In the genomic region with DNA sequence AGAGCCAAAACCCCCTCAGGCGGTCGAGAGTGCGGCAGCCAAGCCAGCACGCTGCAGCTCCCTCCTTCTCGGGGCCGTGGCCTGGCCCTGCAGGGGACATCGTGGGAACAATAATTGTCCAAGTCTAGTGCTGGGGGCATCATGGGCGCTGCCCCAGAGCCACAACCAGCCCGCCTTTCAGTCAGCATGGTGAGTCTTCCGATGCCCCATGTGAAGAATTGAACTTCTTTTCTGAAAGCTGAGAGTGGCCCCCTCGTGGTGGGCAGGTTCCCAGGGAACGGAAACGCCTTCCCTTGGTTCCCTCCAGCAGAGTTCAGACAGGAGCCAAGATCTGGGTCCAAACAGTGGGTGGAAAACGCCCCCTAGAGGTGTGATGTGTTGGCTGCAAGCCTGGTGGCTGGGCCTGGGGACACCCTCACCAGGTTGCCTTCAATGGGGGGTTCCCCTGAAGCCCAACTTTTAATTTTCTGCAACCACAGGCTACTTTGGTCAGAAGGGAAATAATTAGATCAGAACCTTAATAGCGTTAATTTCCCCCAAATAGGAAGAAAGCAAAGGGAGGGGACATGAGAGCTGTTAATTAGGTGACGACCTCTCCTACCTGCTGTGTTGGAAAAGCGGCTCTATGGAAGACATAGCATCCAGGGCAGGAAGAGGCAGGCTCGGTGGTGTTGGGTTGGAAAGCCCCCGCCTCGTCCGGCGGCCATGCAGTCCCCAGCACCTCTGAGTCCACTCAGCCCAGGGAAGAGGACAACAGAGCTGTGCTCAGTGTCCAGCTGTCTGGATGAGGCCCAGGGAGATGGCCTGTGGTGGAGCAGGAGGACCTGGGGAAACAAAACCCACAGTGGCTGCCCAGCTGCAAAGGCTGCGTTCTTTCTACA, we compare ENCODE assay signal across 1 cellular context.
TF ChIP-seq lines count a peak whose summit lies in the region.

No MANE protein-coding gene starts in this region.

TF ChIP-seq in HepG2, 621 proteins besides CTCF, POLR2A, EP300 and RAD21 (continued from another document and continues in another):
- TF ChIP-seq NR2F2 (IDR thresholded peaks at IDR 0.05; ENCODE audit: borderline replicate concordance, low read depth) (peak; percentile 30; the same call in 1 of the 2 replicates), ZNF547 (CRISPR knock-in tag; IDR thresholded peaks at IDR 0.05) (peak; percentile 81), GATAD1 (CRISPR knock-in tag; IDR thresholded peaks at IDR 0.05) (peak; percentile 78), KDM6A (CRISPR knock-in tag; IDR thresholded peaks at IDR 0.05; ENCODE audit: low read depth) (no peak), ZNF282 (IDR thresholded peaks at IDR 0.05; ENCODE audit: partially characterized antibody) (no peak), DR1 (CRISPR knock-in tag; IDR thresholded peaks at IDR 0.05) (no peak; the same call in 1 of the 2 replicates), NFE2L2 (IDR thresholded peaks at IDR 0.05; ENCODE audit: low read length) (no peak), ZBTB42 (CRISPR knock-in tag; IDR thresholded peaks at IDR 0.05) (no peak), FOXA1 (IDR thresholded peaks at IDR 0.05) (no peak), FOXA1 (CRISPR knock-in tag; IDR thresholded peaks at IDR 0.05) (no peak), ATF7 (IDR thresholded peaks at IDR 0.05) (no peak), ATF7 (CRISPR knock-in tag; IDR thresholded peaks at IDR 0.05) (no peak), ZNF234 (CRISPR knock-in tag; conservative IDR thresholded peaks at IDR 0.05) (no peak), ZNF660 (CRISPR knock-in tag; IDR thresholded peaks at IDR 0.05; ENCODE audit: borderline replicate concordance, low read depth) (no peak), PRPF4 (IDR thresholded peaks at IDR 0.05; ENCODE audit: low read depth, low read length, poor library complexity, severe bottlenecking) (no peak), ZNF775 (CRISPR knock-in tag; IDR thresholded peaks at IDR 0.05; ENCODE audit: borderline replicate concordance) (no peak), SIX1 (CRISPR knock-in tag; IDR thresholded peaks at IDR 0.05; ENCODE audit: borderline replicate concordance) (peak; percentile 75; the same call in 1 of the 2 replicates), JDP2 (CRISPR knock-in tag; IDR thresholded peaks at IDR 0.05; ENCODE audit: borderline replicate concordance) (no peak), ZNF850 (CRISPR knock-in tag; conservative IDR thresholded peaks at IDR 0.05) (no peak), ZNF83 (CRISPR knock-in tag; IDR thresholded peaks at IDR 0.05; ENCODE audit: borderline replicate concordance) (peak; percentile 68; the same call in 1 of the 2 replicates), SP140L (CRISPR knock-in tag; IDR thresholded peaks at IDR 0.05; ENCODE audit: borderline replicate concordance) (0 out of 2 replicates have a peak, but pooled peaks have one; percentile 47), ZNF253 (CRISPR knock-in tag; IDR thresholded peaks at IDR 0.05; ENCODE audit: borderline replicate concordance) (no peak), ZMYM2 (CRISPR knock-in tag; IDR thresholded peaks at IDR 0.05) (no peak), ZNF124 (CRISPR knock-in tag; IDR thresholded peaks at IDR 0.05) (peak; percentile 90; the same call in 1 of the 2 replicates), CREM (IDR thresholded peaks at IDR 0.05) (no peak), CREM (CRISPR knock-in tag; IDR thresholded peaks at IDR 0.05) (no peak), RXRA (CRISPR knock-in tag; IDR thresholded peaks at IDR 0.05) (peak; percentile 70), ZFY (CRISPR knock-in tag; IDR thresholded peaks at IDR 0.05) (peak; percentile 60), ZNF232 (CRISPR knock-in tag; IDR thresholded peaks at IDR 0.05; ENCODE audit: borderline replicate concordance) (peak; percentile 57; the same call in 1 of the 2 replicates), ZFAT (CRISPR knock-in tag; conservative IDR thresholded peaks at IDR 0.05) (no peak), TAF15 (IDR thresholded peaks at IDR 0.05; ENCODE audit: low read depth, low read length, poor library complexity, severe bottlenecking) (no peak), SOX13 (IDR thresholded peaks at IDR 0.05) (peak; percentile 16; the same call in 1 of the 2 replicates), SOX13 (CRISPR knock-in tag; conservative IDR thresholded peaks at IDR 0.05 in 1 of 2, IDR thresholded peaks at IDR 0.05 in 1 of 2) (peak in 1 of 2 experiments; percentile 52; a peak in 1 of 4 replicates), XBP1 (CRISPR knock-in tag; IDR thresholded peaks at IDR 0.05) (no peak), MED8 (CRISPR knock-in tag; IDR thresholded peaks at IDR 0.05; ENCODE audit: insufficient replicate concordance) (no peak), ZNF556 (CRISPR knock-in tag; IDR thresholded peaks at IDR 0.05; ENCODE audit: borderline replicate concordance) (no peak; the same call in 1 of the 2 replicates), SMARCE1 (IDR thresholded peaks at IDR 0.05; ENCODE audit: borderline replicate concordance) (no peak), ZNF552 (CRISPR knock-in tag; IDR thresholded peaks at IDR 0.05; ENCODE audit: borderline replicate concordance) (peak; percentile 76), ZNF878 (CRISPR knock-in tag; IDR thresholded peaks at IDR 0.05) (no peak), ZBTB21 (CRISPR knock-in tag; IDR thresholded peaks at IDR 0.05) (0 out of 2 replicates have a peak, but pooled peaks have one; percentile 15), MZF1 (CRISPR knock-in tag; IDR thresholded peaks at IDR 0.05; ENCODE audit: borderline replicate concordance) (0 out of 2 replicates have a peak, but pooled peaks have one; percentile 62)
- TF ChIP-seq, protein P1, sequence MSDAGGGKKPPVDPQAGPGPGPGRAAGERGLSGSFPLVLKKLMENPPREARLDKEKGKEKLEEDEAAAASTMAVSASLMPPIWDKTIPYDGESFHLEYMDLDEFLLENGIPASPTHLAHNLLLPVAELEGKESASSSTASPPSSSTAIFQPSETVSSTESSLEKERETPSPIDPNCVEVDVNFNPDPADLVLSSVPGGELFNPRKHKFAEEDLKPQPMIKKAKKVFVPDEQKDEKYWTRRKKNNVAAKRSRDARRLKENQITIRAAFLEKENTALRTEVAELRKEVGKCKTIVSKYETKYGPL (CRISPR knock-in tag; IDR thresholded peaks at IDR 0.05): no peak
- TF ChIP-seq, protein P2, sequence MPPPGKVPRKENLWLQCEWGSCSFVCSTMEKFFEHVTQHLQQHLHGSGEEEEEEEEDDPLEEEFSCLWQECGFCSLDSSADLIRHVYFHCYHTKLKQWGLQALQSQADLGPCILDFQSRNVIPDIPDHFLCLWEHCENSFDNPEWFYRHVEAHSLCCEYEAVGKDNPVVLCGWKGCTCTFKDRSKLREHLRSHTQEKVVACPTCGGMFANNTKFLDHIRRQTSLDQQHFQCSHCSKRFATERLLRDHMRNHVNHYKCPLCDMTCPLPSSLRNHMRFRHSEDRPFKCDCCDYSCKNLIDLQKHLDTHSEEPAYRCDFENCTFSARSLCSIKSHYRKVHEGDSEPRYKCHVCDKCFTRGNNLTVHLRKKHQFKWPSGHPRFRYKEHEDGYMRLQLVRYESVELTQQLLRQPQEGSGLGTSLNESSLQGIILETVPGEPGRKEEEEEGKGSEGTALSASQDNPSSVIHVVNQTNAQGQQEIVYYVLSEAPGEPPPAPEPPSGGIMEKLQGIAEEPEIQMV (CRISPR knock-in tag; IDR thresholded peaks at IDR 0.05; ENCODE audit: low read depth): 0 out of 2 replicates have a peak, but pooled peaks have one; percentile 22
- TF ChIP-seq, protein P3, sequence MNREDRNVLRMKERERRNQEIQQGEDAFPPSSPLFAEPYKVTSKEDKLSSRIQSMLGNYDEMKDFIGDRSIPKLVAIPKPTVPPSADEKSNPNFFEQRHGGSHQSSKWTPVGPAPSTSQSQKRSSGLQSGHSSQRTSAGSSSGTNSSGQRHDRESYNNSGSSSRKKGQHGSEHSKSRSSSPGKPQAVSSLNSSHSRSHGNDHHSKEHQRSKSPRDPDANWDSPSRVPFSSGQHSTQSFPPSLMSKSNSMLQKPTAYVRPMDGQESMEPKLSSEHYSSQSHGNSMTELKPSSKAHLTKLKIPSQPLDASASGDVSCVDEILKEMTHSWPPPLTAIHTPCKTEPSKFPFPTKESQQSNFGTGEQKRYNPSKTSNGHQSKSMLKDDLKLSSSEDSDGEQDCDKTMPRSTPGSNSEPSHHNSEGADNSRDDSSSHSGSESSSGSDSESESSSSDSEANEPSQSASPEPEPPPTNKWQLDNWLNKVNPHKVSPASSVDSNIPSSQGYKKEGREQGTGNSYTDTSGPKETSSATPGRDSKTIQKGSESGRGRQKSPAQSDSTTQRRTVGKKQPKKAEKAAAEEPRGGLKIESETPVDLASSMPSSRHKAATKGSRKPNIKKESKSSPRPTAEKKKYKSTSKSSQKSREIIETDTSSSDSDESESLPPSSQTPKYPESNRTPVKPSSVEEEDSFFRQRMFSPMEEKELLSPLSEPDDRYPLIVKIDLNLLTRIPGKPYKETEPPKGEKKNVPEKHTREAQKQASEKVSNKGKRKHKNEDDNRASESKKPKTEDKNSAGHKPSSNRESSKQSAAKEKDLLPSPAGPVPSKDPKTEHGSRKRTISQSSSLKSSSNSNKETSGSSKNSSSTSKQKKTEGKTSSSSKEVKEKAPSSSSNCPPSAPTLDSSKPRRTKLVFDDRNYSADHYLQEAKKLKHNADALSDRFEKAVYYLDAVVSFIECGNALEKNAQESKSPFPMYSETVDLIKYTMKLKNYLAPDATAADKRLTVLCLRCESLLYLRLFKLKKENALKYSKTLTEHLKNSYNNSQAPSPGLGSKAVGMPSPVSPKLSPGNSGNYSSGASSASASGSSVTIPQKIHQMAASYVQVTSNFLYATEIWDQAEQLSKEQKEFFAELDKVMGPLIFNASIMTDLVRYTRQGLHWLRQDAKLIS (CRISPR knock-in tag; IDR thresholded peaks at IDR 0.05): no peak
- TF ChIP-seq, protein P4, sequence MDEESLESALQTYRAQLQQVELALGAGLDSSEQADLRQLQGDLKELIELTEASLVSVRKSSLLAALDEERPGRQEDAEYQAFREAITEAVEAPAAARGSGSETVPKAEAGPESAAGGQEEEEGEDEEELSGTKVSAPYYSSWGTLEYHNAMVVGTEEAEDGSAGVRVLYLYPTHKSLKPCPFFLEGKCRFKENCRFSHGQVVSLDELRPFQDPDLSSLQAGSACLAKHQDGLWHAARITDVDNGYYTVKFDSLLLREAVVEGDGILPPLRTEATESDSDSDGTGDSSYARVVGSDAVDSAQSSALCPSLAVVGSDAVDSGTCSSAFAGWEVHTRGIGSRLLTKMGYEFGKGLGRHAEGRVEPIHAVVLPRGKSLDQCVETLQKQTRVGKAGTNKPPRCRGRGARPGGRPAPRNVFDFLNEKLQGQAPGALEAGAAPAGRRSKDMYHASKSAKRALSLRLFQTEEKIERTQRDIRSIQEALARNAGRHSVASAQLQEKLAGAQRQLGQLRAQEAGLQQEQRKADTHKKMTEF (CRISPR knock-in tag; IDR thresholded peaks at IDR 0.05): 0 out of 2 replicates have a peak, but pooled peaks have one; percentile 59
- TF ChIP-seq, protein P5, sequence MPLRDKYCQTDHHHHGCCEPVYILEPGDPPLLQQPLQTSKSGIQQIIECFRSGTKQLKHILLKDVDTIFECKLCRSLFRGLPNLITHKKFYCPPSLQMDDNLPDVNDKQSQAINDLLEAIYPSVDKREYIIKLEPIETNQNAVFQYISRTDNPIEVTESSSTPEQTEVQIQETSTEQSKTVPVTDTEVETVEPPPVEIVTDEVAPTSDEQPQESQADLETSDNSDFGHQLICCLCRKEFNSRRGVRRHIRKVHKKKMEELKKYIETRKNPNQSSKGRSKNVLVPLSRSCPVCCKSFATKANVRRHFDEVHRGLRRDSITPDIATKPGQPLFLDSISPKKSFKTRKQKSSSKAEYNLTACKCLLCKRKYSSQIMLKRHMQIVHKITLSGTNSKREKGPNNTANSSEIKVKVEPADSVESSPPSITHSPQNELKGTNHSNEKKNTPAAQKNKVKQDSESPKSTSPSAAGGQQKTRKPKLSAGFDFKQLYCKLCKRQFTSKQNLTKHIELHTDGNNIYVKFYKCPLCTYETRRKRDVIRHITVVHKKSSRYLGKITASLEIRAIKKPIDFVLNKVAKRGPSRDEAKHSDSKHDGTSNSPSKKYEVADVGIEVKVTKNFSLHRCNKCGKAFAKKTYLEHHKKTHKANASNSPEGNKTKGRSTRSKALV (CRISPR knock-in tag; IDR thresholded peaks at IDR 0.05): peak; percentile 90
- TF ChIP-seq, protein P6, sequence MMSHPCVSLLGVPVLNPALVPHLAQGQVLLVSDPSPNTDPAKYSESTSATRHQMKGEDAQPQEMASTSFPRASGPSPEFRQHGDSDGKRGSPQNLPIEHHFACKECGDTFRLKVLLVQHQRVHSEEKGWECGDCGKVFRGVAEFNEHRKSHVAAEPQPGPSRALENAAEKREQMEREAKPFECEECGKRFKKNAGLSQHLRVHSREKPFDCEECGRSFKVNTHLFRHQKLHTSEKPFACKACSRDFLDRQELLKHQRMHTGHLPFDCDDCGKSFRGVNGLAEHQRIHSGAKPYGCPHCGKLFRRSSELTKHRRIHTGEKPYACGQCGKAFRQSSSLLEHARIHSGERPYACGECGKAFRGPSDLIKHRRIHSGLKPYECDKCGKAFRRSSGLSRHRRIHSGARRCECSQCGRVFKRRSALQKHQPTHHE (CRISPR knock-in tag; IDR thresholded peaks at IDR 0.05; ENCODE audit: borderline replicate concordance): peak; percentile 90
- TF ChIP-seq, protein P7, sequence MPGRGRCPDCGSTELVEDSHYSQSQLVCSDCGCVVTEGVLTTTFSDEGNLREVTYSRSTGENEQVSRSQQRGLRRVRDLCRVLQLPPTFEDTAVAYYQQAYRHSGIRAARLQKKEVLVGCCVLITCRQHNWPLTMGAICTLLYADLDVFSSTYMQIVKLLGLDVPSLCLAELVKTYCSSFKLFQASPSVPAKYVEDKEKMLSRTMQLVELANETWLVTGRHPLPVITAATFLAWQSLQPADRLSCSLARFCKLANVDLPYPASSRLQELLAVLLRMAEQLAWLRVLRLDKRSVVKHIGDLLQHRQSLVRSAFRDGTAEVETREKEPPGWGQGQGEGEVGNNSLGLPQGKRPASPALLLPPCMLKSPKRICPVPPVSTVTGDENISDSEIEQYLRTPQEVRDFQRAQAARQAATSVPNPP (CRISPR knock-in tag; IDR thresholded peaks at IDR 0.05): no peak
- TF ChIP-seq, protein P8, sequence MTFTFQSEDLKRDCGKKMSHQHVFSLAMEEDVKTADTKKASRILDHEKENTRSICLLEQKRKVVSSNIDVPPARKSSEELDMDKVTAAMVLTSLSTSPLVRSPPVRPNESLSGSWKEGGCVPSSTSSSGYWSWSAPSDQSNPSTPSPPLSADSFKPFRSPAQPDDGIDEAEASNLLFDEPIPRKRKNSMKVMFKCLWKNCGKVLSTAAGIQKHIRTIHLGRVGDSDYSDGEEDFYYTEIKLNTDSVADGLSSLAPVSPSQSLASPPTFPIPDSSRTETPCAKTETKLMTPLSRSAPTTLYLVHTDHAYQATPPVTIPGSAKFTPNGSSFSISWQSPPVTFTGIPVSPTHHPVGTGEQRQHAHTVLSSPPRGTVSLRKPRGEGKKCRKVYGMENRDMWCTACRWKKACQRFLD (CRISPR knock-in tag; IDR thresholded peaks at IDR 0.05; ENCODE audit: borderline replicate concordance): no peak; the same call in 1 of the 2 replicates
- TF ChIP-seq, protein P9, sequence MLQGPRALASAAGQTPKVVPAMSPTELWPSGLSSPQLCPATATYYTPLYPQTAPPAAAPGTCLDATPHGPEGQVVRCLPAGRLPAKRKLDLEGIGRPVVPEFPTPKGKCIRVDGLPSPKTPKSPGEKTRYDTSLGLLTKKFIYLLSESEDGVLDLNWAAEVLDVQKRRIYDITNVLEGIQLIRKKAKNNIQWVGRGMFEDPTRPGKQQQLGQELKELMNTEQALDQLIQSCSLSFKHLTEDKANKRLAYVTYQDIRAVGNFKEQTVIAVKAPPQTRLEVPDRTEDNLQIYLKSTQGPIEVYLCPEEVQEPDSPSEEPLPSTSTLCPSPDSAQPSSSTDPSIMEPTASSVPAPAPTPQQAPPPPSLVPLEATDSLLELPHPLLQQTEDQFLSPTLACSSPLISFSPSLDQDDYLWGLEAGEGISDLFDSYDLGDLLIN (CRISPR knock-in tag; IDR thresholded peaks at IDR 0.05; ENCODE audit: borderline replicate concordance): no peak
